ENCODE assay signal across 22 cellular contexts in the genomic region with DNA sequence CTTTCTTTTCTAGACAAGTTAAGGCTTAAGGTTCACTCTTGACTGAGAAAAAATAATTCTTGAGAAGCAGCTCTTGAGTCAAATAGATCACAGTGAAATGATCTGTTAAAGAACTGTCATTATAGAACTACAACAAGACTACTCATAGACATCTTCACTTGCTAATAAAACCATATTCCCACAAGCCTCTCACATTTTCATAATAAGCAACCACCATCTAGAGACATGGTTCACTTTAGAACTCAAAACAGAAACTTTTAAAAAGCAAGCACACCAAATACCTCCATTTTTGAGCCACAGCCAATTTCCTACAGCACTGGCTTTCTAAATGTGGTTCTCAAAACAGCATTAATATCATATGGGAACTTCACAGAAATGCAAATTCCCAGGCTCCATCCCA.
"Had no signal": no experiment of that assay in that cellular context is flagged by ENCODE, and none has a peak within 500 bp of the region (broad histone marks: within the 10 kb centered on the region; RNA-seq: fewer than 3 reads in every experiment).

No MANE protein-coding gene starts in this region.

- DNase-seq: activated CD4-positive, alpha-beta memory T cell treated with anti-CD3 and anti-CD28 coated beads, Interleukin-2, amount 10 ng/mL, durations not matched to agents 7 days and 5 days; activated CD4-positive, alpha-beta T cell treated with anti-CD3 and anti-CD28 coated beads for 1 hour; activated CD4-positive, alpha-beta T cell treated with anti-CD3 and anti-CD28 coated beads for 4 hours; activated CD4-positive, alpha-beta T cell treated with anti-CD3 and anti-CD28 coated beads, Interleukin-2, amount 10 ng/mL, durations not matched to agents 7 days and 5 days; activated CD4-positive, alpha-beta T cell treated with anti-CD3 and anti-CD28 coated beads, Interleukin-2, amount 50 U/mL, for 4 hours; activated CD8-positive, alpha-beta memory T cell treated with anti-CD3 and anti-CD28 coated beads, Interleukin-2, amount 50 U/mL, for 48 hours; activated gamma-delta T cell; activated naive CD4-positive, alpha-beta T cell; activated naive CD4-positive, alpha-beta T cell treated with anti-CD3 and anti-CD28 coated beads, Interleukin-2, amount 10 ng/mL, durations not matched to agents 7 days and 5 days; activated naive CD8-positive, alpha-beta T cell treated with anti-CD3 and anti-CD28 coated beads, Interleukin-2, amount 10 ng/mL, durations not matched to agents 7 days and 5 days; activated T-cell treated with anti-CD3 and anti-CD28 coated beads for 4 hours; activated T-cell treated with anti-CD3 and anti-CD28 coated beads, Interleukin-2, amount 50 U/mL, for 24 hours; activated T-cell treated with anti-CD3 and anti-CD28 coated beads, Interleukin-2, amount 50 U/mL, for 72 hours; brain microvascular endothelial cell; dorsolateral prefrontal cortex; effector memory CD4-positive, alpha-beta T cell; endodermal cell; foreskin fibroblast had no signal

- ATAC-seq: activated T-cell treated with anti-CD3 and anti-CD28 coated beads, Interleukin-2, amount 50 U/mL, for 72 hours; esophagus mucosa; WTC11 had no signal

- H3K4me3 ChIP-seq: ascending aorta, coronary artery, dorsolateral prefrontal cortex had no signal
